Comparison of ENCODE assay signal across 12 cellular contexts in genomic region chr21:36707763-36708511, GRCh38. TPM values are rescaled to one million over a fixed set of nuclear protein-coding genes. Genes with fewer than 3 reads are reported as not detected.
DNase-seq lines count a peak whose midpoint lies in the region; ATAC-seq and TF ChIP-seq lines count a peak whose summit lies in the region.
"Had no signal": no experiment of that assay in that cellular context is flagged by ENCODE, and none has a peak within 500 bp of the region (broad histone marks: within the 10 kb centered on the region; RNA-seq: fewer than 3 reads in every experiment).

No MANE protein-coding gene starts in this region.

- CTCF ChIA-PET in CD4-positive, alpha-beta memory T cell (lab: Charles Lee; ENCODE audit: partially characterized antibody): no interaction called here

- DNase-seq in NT2/D1 (ENCODE audit: low read depth, low spot score): no peak
- no peak for DNase-seq in esophagus squamous epithelium (lab: John Stamatoyannopoulos, UW)
- peak; percentile 65 for DNase-seq in retina
- DNase-seq in CD4-positive, alpha-beta memory T cell: no peak
- no peak for DNase-seq in NCI-H1436 treated with DMSO at 0.1 percent for 48 hours (lab: John Stamatoyannopoulos, UW)
- no peak for DNase-seq in KG1 (lab: John Stamatoyannopoulos, UW)
- DNase-seq: COR-L47, left cardiac atrium, NCI-H2171, T1000 had no signal

- intact Hi-C loops in esophagus squamous epithelium (cut with DNase I): loop anchor here (10.0 kb wide), 1 partner anchor 203 kb away; no protein-coding TSS in a partner anchor
- intact Hi-C loops in CD4-positive, alpha-beta memory T cell (cut with micrococcal nuclease): no loop called here

- no peak overlapping the region for H3K27ac Mint-ChIP-seq in CD4-positive, alpha-beta memory T cell

- H3K9me3 ChIP-seq in ES-I3 (ENCODE audit: control insufficient read depth, insufficient read depth, low read length): no peaks in the 10 kb centered on the region
- H3K9me3 ChIP-seq in NT2/D1 (ENCODE audit: insufficient read depth, low read length): no peaks in the 10 kb centered on the region
- no peaks in the 10 kb centered on the region for H3K9me3 ChIP-seq in esophagus squamous epithelium
- no peaks in the 10 kb centered on the region for H3K9me3 ChIP-seq in CD4-positive, alpha-beta memory T cell (ENCODE audit: control insufficient read depth in 1 of 2, low read length in 2 of 2)

- H3K36me3 ChIP-seq in ES-I3 (ENCODE audit: insufficient read depth, low read length) (no peaks in the 10 kb centered on the region), NT2/D1 (ENCODE audit: insufficient read depth, insufficient read length, low read length) (no peaks in the 10 kb centered on the region), esophagus squamous epithelium (no peaks in the 10 kb centered on the region)
- H3K36me3 ChIP-seq in CD4-positive, alpha-beta memory T cell (ENCODE audit: insufficient read depth, low read length): no peaks in the 10 kb centered on the region

- 8 to 10% methylated on average over 6 to 14 of the region's 65 CpGs for WGBS in esophagus squamous epithelium, 2 donors

- POLR2A ChIA-PET in CD4-positive, alpha-beta memory T cell (lab: Charles Lee; ENCODE audit: partially characterized antibody): no interaction called here

- H3K4me3 ChIP-seq in NT2/D1 (ENCODE audit: insufficient read length, low read depth) (peak overlapping the region; percentile 25), esophagus squamous epithelium (peak overlapping the region; percentile 30 to 78 (median 74))
- no peak overlapping the region for H3K4me3 ChIP-seq in CD4-positive, alpha-beta memory T cell (ENCODE audit: low read length in 2 of 2)

- H3K4me1 ChIP-seq in ES-I3 (ENCODE audit: insufficient read depth, low read length) (peaks cover 6% of the 10 kb centered on the region; the same call in 1 of the 2 replicates), NT2/D1 (ENCODE audit: insufficient read depth, insufficient read length) (peaks cover 35% of the 10 kb centered on the region), esophagus squamous epithelium (peaks cover 28 to 98% (median 44%) of the 10 kb centered on the region in 3 donors)
- peaks cover 26% of the 10 kb centered on the region for H3K4me1 ChIP-seq in CD4-positive, alpha-beta memory T cell (ENCODE audit: insufficient read depth, low read length)

- peak overlapping the region in 3 of 8 donors; percentile 25 to 49 (median 29) for H3K4me3 Mint-ChIP-seq in CD4-positive, alpha-beta memory T cell

- H3K27me3 Mint-ChIP-seq in CD4-positive, alpha-beta memory T cell: peaks cover 59 to 63% of the 10 kb centered on the region in 2 donors

- peak overlapping the region; percentile 30; the same call in 1 of the 2 replicates for H3K9ac ChIP-seq in ES-I3 (ENCODE audit: low read depth, low read length)
- H3K9ac ChIP-seq in NT2/D1 (ENCODE audit: insufficient read length, low read depth): peak overlapping the region; percentile 58

- TF ChIP-seq POLR2A in esophagus squamous epithelium (IDR thresholded peaks at IDR 0.05): no peak

- no peaks in the 10 kb centered on the region for H3K9me3 Mint-ChIP-seq in CD4-positive, alpha-beta memory T cell

- TF ChIP-seq CTCF in esophagus squamous epithelium (IDR thresholded peaks at IDR 0.05): no peak

- no peak for ATAC-seq in HG03025 (IDR thresholded peaks at IDR 0.05; ENCODE audit: low FRiP score, unreplicated experiment)
- ATAC-seq: left cardiac atrium had no signal

- H3K27me3 ChIP-seq in NT2/D1 (ENCODE audit: insufficient read depth, insufficient read length) (peaks cover 100% of the 10 kb centered on the region), esophagus squamous epithelium (peaks cover 0 to 100% (median 28%) of the 10 kb centered on the region in 4 donors)
- peaks cover 43% of the 10 kb centered on the region for H3K27me3 ChIP-seq in CD4-positive, alpha-beta memory T cell (ENCODE audit: insufficient read depth, low read length)

- H3K4me1 Mint-ChIP-seq in CD4-positive, alpha-beta memory T cell: peaks cover 8 to 46% (median 27%) of the 10 kb centered on the region in 4 donors

- peak overlapping the region; percentile 81 to 97 (median 96) for H3K27ac ChIP-seq in esophagus squamous epithelium
- no peak overlapping the region for H3K27ac ChIP-seq in CD4-positive, alpha-beta memory T cell (ENCODE audit: low read depth, low read length)

- H3K36me3 Mint-ChIP-seq in CD4-positive, alpha-beta memory T cell: no peaks in the 10 kb centered on the region

RNA-seq across cellular contexts. Expression of gene SIM2, which starts 9.0 kb away (rescaled TPM):
- 10 to 100 TPM; 20.3 to 49.4 (median 29.9) TPM for total RNA-seq in esophagus squamous epithelium
- total RNA-seq in CD4-positive, alpha-beta memory T cell: not detected
- polyA plus RNA-seq in CD4-positive, alpha-beta memory T cell: under 1 TPM; 0.05 to 0.07 TPM
- total RNA-seq: left cardiac atrium had no signal

Comparison
In these comparisons a context has a peak if more than half of its experiments do, and no peak if none do; other contexts are left out.
1. H3K4me3 ChIP-seq: peak in NT2/D1 (single experiment) and esophagus squamous epithelium (4 of 4); none in CD4-positive, alpha-beta memory T cell (0 of 2).
2. RNA of gene SIM2, which starts 9.0 kb away (total RNA-seq): 20.3 to 49.4 TPM in esophagus squamous epithelium; not detected in CD4-positive, alpha-beta memory T cell; every median in the first group is over 10 times any median in the second.